8 cellular contexts compared by ENCODE assay signal in the genomic region with DNA sequence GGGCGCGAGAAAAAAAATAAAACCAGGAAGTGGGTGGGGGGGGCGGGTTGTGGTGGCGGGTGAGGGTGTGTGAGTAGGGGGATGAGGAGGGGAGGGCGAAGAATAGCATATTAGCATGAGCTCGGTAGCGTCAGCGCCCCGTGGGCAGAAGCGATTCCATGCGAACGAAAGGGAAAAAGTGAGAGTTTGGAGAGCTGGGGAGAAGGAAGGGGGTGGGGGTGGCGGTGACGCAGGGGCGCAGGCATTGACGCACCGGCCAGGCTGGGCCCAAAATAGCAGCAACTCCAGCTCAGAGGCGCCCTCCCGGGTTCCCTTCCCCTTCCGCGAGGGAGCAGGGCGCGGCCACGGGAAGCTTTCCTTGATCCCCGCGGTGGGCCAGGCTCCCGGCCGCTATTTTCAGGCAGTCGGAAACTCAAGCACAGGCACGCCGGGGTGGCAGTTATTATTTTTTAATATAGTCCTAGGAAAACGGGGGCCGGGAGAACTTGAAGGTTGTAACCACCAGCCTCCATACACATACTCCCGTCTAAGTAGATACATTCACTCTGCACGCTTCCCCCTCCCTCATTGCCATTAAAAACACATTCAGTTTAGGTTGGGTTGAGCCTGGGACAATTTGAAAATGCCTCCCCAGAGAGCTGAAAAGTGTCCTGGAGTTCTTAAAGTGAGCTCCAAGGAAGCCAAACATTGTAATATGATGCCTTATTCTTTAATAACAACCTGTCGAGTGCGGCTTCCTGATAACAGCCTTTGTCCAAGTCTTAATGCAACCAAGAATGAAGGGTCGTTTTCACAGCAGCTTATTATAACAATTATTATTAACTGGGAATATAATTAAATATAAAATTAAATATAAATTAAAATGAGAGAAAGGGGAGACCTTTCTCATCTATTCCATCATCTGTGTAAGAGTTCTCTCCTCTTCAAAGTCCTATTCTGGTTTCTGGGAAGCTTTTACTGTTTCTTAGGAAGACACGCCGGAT. TPM values are rescaled to one million over a fixed set of nuclear protein-coding genes. Genes with fewer than 3 reads are reported as not detected.
DNase-seq lines count a peak whose midpoint lies in the region; ATAC-seq and TF ChIP-seq lines count a peak whose summit lies in the region.

No MANE protein-coding gene starts in this region.

- H3K4me3 ChIP-seq in A673 (ENCODE audit: low read depth, low read length, poor library complexity, severe bottlenecking): peak overlapping the region; percentile 79

- TF ChIP-seq CTCF in A673 (conservative IDR thresholded peaks at IDR 0.05; ENCODE audit: low read depth, low read length): no peak

- H3K9me3 ChIP-seq in A673 (ENCODE audit: low read depth, low read length, poor library complexity, severe bottlenecking): no peaks in the 10 kb centered on the region

- ATAC-seq in GM18868 (IDR thresholded peaks at IDR 0.05; ENCODE audit: unreplicated experiment) (peak; percentile 16), HG03342 (IDR thresholded peaks at IDR 0.05; ENCODE audit: unreplicated experiment) (peak; percentile 23)
- ATAC-seq in effector memory CD8-positive, alpha-beta T cell (replicated peaks): peak; percentile 39

- H3K27me3 ChIP-seq in A673 (replicated peaks; ENCODE audit: insufficient read depth, low read depth, low read length, poor library complexity): no peaks in the 10 kb centered on the region

- H3K36me3 Mint-ChIP-seq in effector memory CD8-positive, alpha-beta T cell (ENCODE audit: insufficient read depth): peaks cover 68% of the 10 kb centered on the region

- peaks cover 40% of the 10 kb centered on the region for H3K4me1 ChIP-seq in A673 (ENCODE audit: insufficient read depth, low read length, poor library complexity, severe bottlenecking)

- CTCF ChIA-PET in A673 (lab: Charles Lee): interaction anchor here (0.6 to 1.7 kb wide), 4 partner anchors 95 to 541 kb away, joined by 4 to 7 read pairs (median 6); no protein-coding TSS in a partner anchor

- H3K4me3 Mint-ChIP-seq in effector memory CD8-positive, alpha-beta T cell: peak overlapping the region; percentile 98

- DNase-seq in A673 (ENCODE audit: low spot score): peak; percentile 91
- DNase-seq in NCI-H82 treated with DMSO at 0.1 percent for 48 hours (lab: John Stamatoyannopoulos, UW; ENCODE audit: unreplicated experiment): peak; percentile 68
- DNase-seq in activated CD8-positive, alpha-beta memory T cell treated with anti-CD3 and anti-CD28 coated beads, Interleukin-2, amount 50 U/mL, for 1 hour (ENCODE audit: extremely low read depth): peak; percentile 92
- DNase-seq in effector memory CD8-positive, alpha-beta T cell: peak; percentile 77 to 83 (median 81)
- peak; percentile 97 for DNase-seq in mesenteric fat pad (ENCODE audit: low spot score)
- peak; percentile 76 for DNase-seq in stimulated activated CD8-positive, alpha-beta memory T cell treated with anti-CD3 and anti-CD28 coated beads, Interleukin-15, amount 100 ng/mL, for 1 hour (ENCODE audit: low read depth)

- H3K27ac ChIP-seq in A673 (ENCODE audit: low read depth, low read length, poor library complexity, severe bottlenecking): peak overlapping the region; percentile 91

- H3K9me3 Mint-ChIP-seq in effector memory CD8-positive, alpha-beta T cell: no peaks in the 10 kb centered on the region

- peak overlapping the region; percentile 100 for H3K27ac Mint-ChIP-seq in effector memory CD8-positive, alpha-beta T cell

- H3K4me1 Mint-ChIP-seq in effector memory CD8-positive, alpha-beta T cell (ENCODE audit: low read depth in 2 of 2): peaks cover 37 to 49% of the 10 kb centered on the region in 2 donors

- H3K27me3 Mint-ChIP-seq in effector memory CD8-positive, alpha-beta T cell: peaks cover 0 to 8% of the 10 kb centered on the region in 2 donors

- BruUV-seq in A673 (replicated peaks; lab: Mats Ljungman, UMichigan): no TSS peak

- intact Hi-C loops in A673 (cut with micrococcal nuclease; ENCODE audit: unreplicated experiment): loop anchor here (1.0 to 10.0 kb wide), 3 partner anchors 255 to 960 kb away; no protein-coding TSS in a partner anchor

- H3K36me3 ChIP-seq in A673 (ENCODE audit: insufficient read depth, low read length, poor library complexity, severe bottlenecking): no peaks in the 10 kb centered on the region

- POLR2A ChIA-PET in A673 (lab: Charles Lee; ENCODE audit: low non-redundant PET): interaction anchor here (0.6 to 0.7 kb wide), 3 partner anchors 66 to 845 kb away, joined by 6 to 19 read pairs (median 8); no protein-coding TSS in a partner anchor

RNA-seq across cellular contexts. Expression of a gene that starts 2.3 kb away (rescaled TPM):
- total RNA-seq in A673 (2021) (1.1 and 1.8 TPM in 2 replicates), mesenteric fat pad (67.7 TPM)

Comparison
In these comparisons a context has a peak if more than half of its experiments do, and no peak if none do; other contexts are left out.
1. Peak in every context shown above with its lines: DNase-seq, ATAC-seq, H3K4me3 ChIP-seq and H3K27ac ChIP-seq.
2. RNA of a gene that starts 2.3 kb away (total RNA-seq): 67.7 TPM in mesenteric fat pad (single experiment); 1.1 to 1.8 TPM in A673; every median in the first group is over 10 times any median in the second.